ENCODE assay signal across 8 cellular contexts in the genomic region with DNA sequence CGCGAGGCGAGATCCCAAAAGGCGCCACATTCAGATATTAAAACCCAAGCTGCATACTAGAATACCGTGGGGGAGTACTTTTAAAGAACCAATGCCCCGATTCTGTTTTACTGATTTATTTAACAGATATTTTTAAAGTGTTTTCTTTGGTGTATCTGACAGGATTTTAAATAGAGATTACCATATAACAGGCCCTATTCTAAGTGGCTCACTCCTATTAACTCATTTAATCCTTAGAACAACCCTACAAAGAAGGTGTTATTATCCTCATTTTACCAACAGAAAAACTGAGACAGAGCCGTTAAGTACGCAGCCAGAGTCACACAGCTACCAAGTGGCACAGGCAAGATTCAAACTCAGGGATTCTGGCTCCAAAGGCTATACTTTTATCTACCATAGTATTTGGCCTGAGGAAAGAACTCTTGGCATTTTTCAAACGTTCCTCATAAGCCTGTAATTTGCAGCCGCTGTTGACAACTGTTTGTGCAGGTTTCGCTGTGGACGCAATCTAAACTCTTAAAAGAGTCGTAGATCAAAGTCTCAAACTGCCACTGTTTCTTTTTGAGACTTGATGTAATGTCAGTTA. TPM values are rescaled to one million over a fixed set of nuclear protein-coding genes. Genes with fewer than 3 reads are reported as not detected.
DNase-seq lines count a peak whose midpoint lies in the region; ATAC-seq and TF ChIP-seq lines count a peak whose summit lies in the region.

No MANE protein-coding gene starts in this region.

- H3K36me3 ChIP-seq in A673 (ENCODE audit: insufficient read depth, low read length, poor library complexity, severe bottlenecking) (peaks cover 6% of the 10 kb centered on the region), HEK293 (ENCODE audit: control insufficient read depth in 2 of 2, insufficient read depth in 1 of 2, low read length in 2 of 2) (no peaks in the 10 kb centered on the region), body of pancreas (replicated peaks in 1 of 2; ENCODE audit: insufficient read depth in 1 of 2, low read depth in 2 of 2) (no peaks in the 10 kb centered on the region)

- no peak for ATAC-seq in activated CD8-positive, alpha-beta T cell treated with anti-CD3 and anti-CD28 coated beads for 36 hours
- ATAC-seq in body of pancreas (no peak), GM19455 (IDR thresholded peaks at IDR 0.05; ENCODE audit: unreplicated experiment) (no peak)

- peak overlapping the region; percentile 79 for H3K27ac Mint-ChIP-seq in activated CD8-positive, alpha-beta T cell treated with anti-CD3 and anti-CD28 coated beads for 36 hours

- WGBS in body of pancreas, 2 donors, result 28 to 29% methylated on average over 13 of the region's 13 CpGs

- H3K27me3 ChIP-seq in A673 (replicated peaks; ENCODE audit: insufficient read depth, low read depth, low read length, poor library complexity) (no peaks in the 10 kb centered on the region), body of pancreas (no peaks in the 10 kb centered on the region)

- H3K4me1 ChIP-seq in A673 (ENCODE audit: insufficient read depth, low read length, poor library complexity, severe bottlenecking) (peaks cover 12% of the 10 kb centered on the region), HEK293 (ENCODE audit: control insufficient read depth, insufficient read depth, low read length) (no peaks in the 10 kb centered on the region), body of pancreas (peaks cover 36% of the 10 kb centered on the region)

- H3K4me3 ChIP-seq in A673 (ENCODE audit: low read depth, low read length, poor library complexity, severe bottlenecking) (peak overlapping the region; percentile 19), HEK293 (ENCODE audit: low read depth, low read length) (peak overlapping the region; percentile 9; the same call in 1 of the 2 replicates), body of pancreas (no peak overlapping the region)

- H3K27ac ChIP-seq in A673 (ENCODE audit: low read depth, low read length, poor library complexity, severe bottlenecking) (peak overlapping the region; percentile 68), HEK293 (ENCODE audit: extremely low read depth, low read depth, low read length) (no peak overlapping the region), body of pancreas (no peak overlapping the region)

- H3K9me3 ChIP-seq in A673 (ENCODE audit: low read depth, low read length, poor library complexity, severe bottlenecking) (no peaks in the 10 kb centered on the region), HEK293 (ENCODE audit: control insufficient read depth, insufficient read depth, low read depth, low read length) (no peaks in the 10 kb centered on the region), body of pancreas (no peaks in the 10 kb centered on the region)

- CTCF ChIA-PET in A673 (lab: Charles Lee) (interaction anchor here (0.5 to 0.6 kb wide), 2 partner anchors 136 to 166 kb away, joined by 3 to 5 read pairs; no protein-coding TSS in a partner anchor), HEK293 (lab: Yijun Ruan, JAX) (interaction anchor here (0.7 to 1.3 kb wide), 2 partner anchors 9 to 63 kb away, joined by 3 to 5 read pairs; no protein-coding TSS in a partner anchor)
- CTCF ChIA-PET in activated CD8-positive, alpha-beta T cell treated with anti-CD3 and anti-CD28 coated beads for 36 hours (lab: Charles Lee), result interaction anchor here (1.0 to 1.3 kb wide), 5 partner anchors 9 to 46 kb away, joined by 3 to 4 read pairs (median 3); no protein-coding TSS in a partner anchor

- no peaks in the 10 kb centered on the region for H3K9me3 Mint-ChIP-seq in activated CD8-positive, alpha-beta T cell treated with anti-CD3 and anti-CD28 coated beads for 36 hours

- H3K36me3 Mint-ChIP-seq in activated CD8-positive, alpha-beta T cell treated with anti-CD3 and anti-CD28 coated beads for 36 hours (ENCODE audit: low read depth), result peaks cover 19% of the 10 kb centered on the region

- no TSS peak for BruUV-seq in A673 (replicated peaks; lab: Mats Ljungman, UMichigan)

- TF ChIP-seq CTCF in A673 (conservative IDR thresholded peaks at IDR 0.05; ENCODE audit: low read depth, low read length), result no peak
- no peak for TF ChIP-seq CTCF in HEK293 (tag by site-specific recombination; IDR thresholded peaks at IDR 0.05)
- no peak for TF ChIP-seq CTCF in activated CD8-positive, alpha-beta T cell treated with anti-CD3 and anti-CD28 coated beads for 36 hours (IDR thresholded peaks at IDR 0.05)
- TF ChIP-seq CTCF in body of pancreas (IDR thresholded peaks at IDR 0.05), result no peak

- peaks cover 33% of the 10 kb centered on the region for H3K4me1 Mint-ChIP-seq in activated CD8-positive, alpha-beta T cell treated with anti-CD3 and anti-CD28 coated beads for 36 hours (ENCODE audit: low read depth)

- no peaks in the 10 kb centered on the region for H3K27me3 Mint-ChIP-seq in activated CD8-positive, alpha-beta T cell treated with anti-CD3 and anti-CD28 coated beads for 36 hours

- POLR2A ChIA-PET in A673 (lab: Charles Lee; ENCODE audit: low non-redundant PET), result interaction anchor here (0.5 kb wide), 1 partner anchor 8 kb away, joined by 3 read pairs; no protein-coding TSS in a partner anchor
- POLR2A ChIA-PET in HEK293 (lab: Yijun Ruan, JAX), result interaction anchor here (0.7 to 3.4 kb wide), 7 partner anchors 9 to 109 kb away, joined by 3 to 32 read pairs (median 8); no protein-coding TSS in a partner anchor
- POLR2A ChIA-PET in activated CD8-positive, alpha-beta T cell treated with anti-CD3 and anti-CD28 coated beads for 36 hours (lab: Charles Lee), result interaction anchor here (0.6 to 3.4 kb wide), 6 partner anchors 9 to 1832 kb away, joined by 3 to 19 read pairs (median 4); no protein-coding TSS in a partner anchor

- TF ChIP-seq POLR2A in body of pancreas (IDR thresholded peaks at IDR 0.05), result no peak

- intact Hi-C loops in A673 (cut with micrococcal nuclease; ENCODE audit: unreplicated experiment) (no loop called here), body of pancreas (cut with DNase I) (no loop called here)
- intact Hi-C loops in activated CD8-positive, alpha-beta T cell treated with anti-CD3 and anti-CD28 coated beads for 36 hours (cut with micrococcal nuclease), result no loop called here

- H3K4me3 Mint-ChIP-seq in activated CD8-positive, alpha-beta T cell treated with anti-CD3 and anti-CD28 coated beads for 36 hours, result peak overlapping the region; percentile 91

- DNase-seq in A673 (ENCODE audit: low spot score) (no peak), medulla oblongata (ENCODE audit: extremely low spot score) (peak; percentile 5), body of pancreas (no peak), SW 1271 (lab: John Stamatoyannopoulos, UW) (no peak)
- no peak for DNase-seq in activated CD8-positive, alpha-beta T cell treated with anti-CD3 and anti-CD28 coated beads for 36 hours
- no peak for DNase-seq in effector CD8-positive, alpha-beta T cell (lab: John Stamatoyannopoulos, UW)

TF ChIP-seq in HEK293, 187 proteins besides CTCF, POLR2A, EP300 and RAD21:
- TF ChIP-seq ZNF596 (tag by site-specific recombination; IDR thresholded peaks at IDR 0.05), result no peak
- TF ChIP-seq ZNF629 (tag by site-specific recombination; IDR thresholded peaks at IDR 0.05), result 0 out of 2 replicates have a peak, but pooled peaks have one; percentile 9
- TF ChIP-seq SP7 (tag by site-specific recombination; IDR thresholded peaks at IDR 0.05), result 0 out of 2 replicates have a peak, but pooled peaks have one; percentile 28
- peak; percentile 51 for TF ChIP-seq ZNF335 (tag by site-specific recombination; conservative IDR thresholded peaks at IDR 0.05)
- peak; percentile 20; the same call in 1 of the 2 replicates for TF ChIP-seq ZNF660 (tag by site-specific recombination; IDR thresholded peaks at IDR 0.05)
- TF ChIP-seq ZNF24 (tag by site-specific recombination; IDR thresholded peaks at IDR 0.05), result 0 out of 2 replicates have a peak, but pooled peaks have one; percentile 10
- TF ChIP-seq ZNF664 (tag by site-specific recombination; IDR thresholded peaks at IDR 0.05), result peak; percentile 83
- TF ChIP-seq KLF1 (tag by site-specific recombination; IDR thresholded peaks at IDR 0.05), result no peak
TF ChIP-seq in HEK293: peak in this region for 6.

RNA-seq across cellular contexts. Expression of a gene that starts 0.6 kb away (rescaled TPM):
- total RNA-seq in A673 (2021) (57.1 and 59.8 TPM in 2 replicates), body of pancreas (10 to 100 TPM; 38.9 to 47.0 TPM)
- total RNA-seq in activated CD8-positive, alpha-beta T cell treated with anti-CD3 and anti-CD28 coated beads for 36 hours, result 10 to 100 TPM; 23.3 to 26.7 TPM

RNA-seq across cellular contexts. Expression of a gene that starts 46.8 kb away (rescaled TPM):
- total RNA-seq in A673 (2021), result 0.04 and 0.41 TPM in 2 replicates
- total RNA-seq in activated CD8-positive, alpha-beta T cell treated with anti-CD3 and anti-CD28 coated beads for 36 hours, result not detected
- total RNA-seq in body of pancreas, result under 1 TPM; 0.33 to 0.52 TPM

Comparison
In these comparisons a context has a peak if more than half of its experiments do, and no peak if none do; other contexts are left out.
1. H3K4me3 ChIP-seq: peak in A673 (single experiment) and HEK293 (single experiment); none in body of pancreas (0 of 2).